19 cellular contexts compared by ENCODE assay signal in the genomic region with DNA sequence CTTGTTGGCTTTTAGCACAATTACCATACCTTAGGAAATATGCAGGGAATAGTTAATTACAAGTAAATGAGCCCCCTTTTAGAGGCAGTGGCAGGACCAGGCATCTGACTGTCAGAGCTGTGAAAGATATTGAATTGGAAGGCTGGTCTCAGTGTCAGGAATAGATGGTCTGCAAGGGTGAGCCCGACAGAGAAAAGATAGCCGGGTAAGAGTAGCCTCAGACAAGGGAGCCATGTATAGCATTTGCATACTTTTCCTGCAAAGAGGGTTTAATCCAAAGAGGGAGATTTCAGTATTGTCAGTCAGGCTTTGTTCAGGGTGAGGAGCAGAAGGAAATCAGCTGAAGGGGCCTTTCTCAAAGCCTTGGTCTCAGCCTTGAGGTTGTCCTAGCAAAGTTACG.
"Had no signal": no experiment of that assay in that cellular context is flagged by ENCODE, and none has a peak within 500 bp of the region (broad histone marks: within the 10 kb centered on the region; RNA-seq: fewer than 3 reads in every experiment).

No MANE protein-coding gene starts in this region.

- H3K36me3 ChIP-seq: colonic mucosa, neutrophil, right lobe of liver, tibial artery, upper lobe of left lung, uterus had no signal

- H3K36me3 Mint-ChIP-seq: natural killer cell treated with Interleukin-12 subunit alpha and Interleukin-12 subunit beta and Interleukin-15 and Interleukin-18, amount 100 ng/mL, for 72 hours; stimulated activated effector memory CD8-positive, alpha-beta T cell treated with anti-CD3 and anti-CD28 coated beads, Interleukin-12 subunit alpha, Interleukin-12 subunit beta, amount 100 ng/mL, for 72 hours had no signal

- H3K27ac ChIP-seq: colonic mucosa, foreskin keratinocyte, hepatocyte, neutrophil, psoas muscle, right lobe of liver, tibial artery, upper lobe of left lung, uterus had no signal

- H3K27me3 ChIP-seq: colonic mucosa, foreskin keratinocyte, hepatocyte, neutrophil, right lobe of liver, tibial artery, upper lobe of left lung, uterus had no signal

- H3K9me3 ChIP-seq: colonic mucosa, neutrophil, psoas muscle, right lobe of liver, tibial artery, upper lobe of left lung, uterus had no signal

- H3K9me3 Mint-ChIP-seq: stimulated activated naive CD8-positive, alpha-beta T cell treated with anti-CD3 and anti-CD28 coated beads, Interleukin-15, Interleukin-2, amounts not matched to agents 100 ng/mL and 50 ng/mL, for 24 hours had no signal

- ATAC-seq: natural killer cell treated with Interleukin-12 subunit alpha and Interleukin-12 subunit beta and Interleukin-15 and Interleukin-18, amount 100 ng/mL, for 72 hours; psoas muscle; right lobe of liver; stimulated activated effector memory CD8-positive, alpha-beta T cell treated with anti-CD3 and anti-CD28 coated beads, Interleukin-12 subunit alpha, Interleukin-12 subunit beta, amount 100 ng/mL, for 72 hours had no signal

- H3K4me1 Mint-ChIP-seq: stimulated activated effector memory CD8-positive, alpha-beta T cell treated with anti-CD3 and anti-CD28 coated beads, Interleukin-12 subunit alpha, Interleukin-12 subunit beta, amount 100 ng/mL, for 72 hours had no signal

- H3K27ac Mint-ChIP-seq: natural killer cell treated with Interleukin-12 subunit alpha and Interleukin-12 subunit beta and Interleukin-15 and Interleukin-18, amount 100 ng/mL, for 72 hours; stimulated activated effector memory CD8-positive, alpha-beta T cell treated with anti-CD3 and anti-CD28 coated beads, Interleukin-12 subunit alpha, Interleukin-12 subunit beta, amount 100 ng/mL, for 72 hours; stimulated activated naive CD8-positive, alpha-beta T cell treated with anti-CD3 and anti-CD28 coated beads, Interleukin-15, Interleukin-2, amounts not matched to agents 100 ng/mL and 50 ng/mL, for 24 hours had no signal

- H3K4me1 ChIP-seq: colonic mucosa, foreskin keratinocyte, psoas muscle, right lobe of liver, tibial artery, upper lobe of left lung, uterus had no signal

- H3K4me2 ChIP-seq: hepatocyte had no signal

- H2AFZ ChIP-seq: hepatocyte had no signal

- H3K4me3 ChIP-seq: colonic mucosa, hepatocyte, psoas muscle, right lobe of liver, tibial artery, upper lobe of left lung, uterus had no signal

- H3K27me3 Mint-ChIP-seq: natural killer cell treated with Interleukin-12 subunit alpha and Interleukin-12 subunit beta and Interleukin-15 and Interleukin-18, amount 100 ng/mL, for 72 hours; stimulated activated naive CD8-positive, alpha-beta T cell treated with anti-CD3 and anti-CD28 coated beads, Interleukin-15, Interleukin-2, amounts not matched to agents 100 ng/mL and 50 ng/mL, for 24 hours had no signal

- H3K4me3 Mint-ChIP-seq: natural killer cell treated with Interleukin-12 subunit alpha and Interleukin-12 subunit beta and Interleukin-15 and Interleukin-18, amount 100 ng/mL, for 72 hours; stimulated activated effector memory CD8-positive, alpha-beta T cell treated with anti-CD3 and anti-CD28 coated beads, Interleukin-12 subunit alpha, Interleukin-12 subunit beta, amount 100 ng/mL, for 72 hours; stimulated activated naive CD8-positive, alpha-beta T cell treated with anti-CD3 and anti-CD28 coated beads, Interleukin-15, Interleukin-2, amounts not matched to agents 100 ng/mL and 50 ng/mL, for 24 hours had no signal

- DNase-seq: colonic mucosa; dermis blood vessel endothelial cell; erythroblast; head of caudate nucleus; midbrain; psoas muscle; retina; right lobe of liver; stimulated activated CD4-positive, alpha-beta T cell treated with anti-CD3 and anti-CD28 coated beads, Interleukin-4, amount 100 ng/mL, for 1 hour; stimulated activated CD8-positive, alpha-beta memory T cell treated with anti-CD3 and anti-CD28 coated beads, Interleukin-4, amount 100 ng/mL, for 48 hours; tibial artery; upper lobe of left lung; uterus had no signal
